In genomic region chr10:15780353-15781135, GRCh38 we compare ENCODE assay signal across 17 cellular contexts.
DNase-seq lines count a peak whose midpoint lies in the region; ATAC-seq and TF ChIP-seq lines count a peak whose summit lies in the region.
"Had no signal": no experiment of that assay in that cellular context is flagged by ENCODE, and none has a peak within 500 bp of the region (broad histone marks: within the 10 kb centered on the region; RNA-seq: fewer than 3 reads in every experiment).

No MANE protein-coding gene starts in this region.

- no peaks in the 10 kb centered on the region for H3K9me3 ChIP-seq in lower lobe of right lung

- no peaks in the 10 kb centered on the region for H3K27me3 ChIP-seq in lower lobe of right lung (ENCODE audit: low read depth)

- ATAC-seq in GM18870 (IDR thresholded peaks at IDR 0.05; ENCODE audit: unreplicated experiment), result no peak
- ATAC-seq in lower lobe of right lung, result no peak
- ATAC-seq in GM18861 (IDR thresholded peaks at IDR 0.05; ENCODE audit: unreplicated experiment), result no peak
- ATAC-seq: activated naive CD4-positive, alpha-beta T cell treated with anti-CD3 and anti-CD28 coated beads, Interleukin-2, amount 50 U/mL, for 72 hours; left colon; stimulated activated naive CD8-positive, alpha-beta T cell treated with anti-CD3 and anti-CD28 coated beads, Interleukin-15, amount 100 ng/mL, for 72 hours had no signal

- TF ChIP-seq CTCF in fibroblast of the aortic adventitia (IDR thresholded peaks at IDR 0.05; ENCODE audit: insufficient read depth, low read length), result no peak
- no peak for TF ChIP-seq CTCF in retinal pigment epithelial cell (conservative IDR thresholded peaks at IDR 0.05; ENCODE audit: low read depth, low read length)
- TF ChIP-seq CTCF in lower lobe of right lung (IDR thresholded peaks at IDR 0.05), result no peak

- H3K4me1 ChIP-seq in lower lobe of right lung, result no peaks in the 10 kb centered on the region
- H3K4me1 ChIP-seq: parathyroid adenoma had no signal

- intact Hi-C loops in lower lobe of right lung (cut with DNase I), result no loop called here

- DNase-seq in G401 (ENCODE audit: low spot score) (peak; percentile 37), astrocyte of the hippocampus (ENCODE audit: low read depth, low spot score) (peak; percentile 29), fibroblast of the aortic adventitia (ENCODE audit: low read depth) (peak; percentile 22), retinal pigment epithelial cell (ENCODE audit: low read depth) (peak; percentile 43), SW 1271 (lab: John Stamatoyannopoulos, UW) (no peak), lower lobe of right lung (no peak)
- DNase-seq: activated CD4-positive, alpha-beta T cell treated with anti-CD3 and anti-CD28 coated beads, Interleukin-2, amount 50 U/mL, for 1 hour; activated T-cell treated with anti-CD3 and anti-CD28 coated beads, Interleukin-2, amount 50 U/mL, for 1 hour; Calu3; hippocampal formation; left colon; NCI-H2227 treated with DMSO at 0.1 percent for 48 hours; stimulated activated naive CD8-positive, alpha-beta T cell treated with anti-CD3 and anti-CD28 coated beads, Interleukin-15, amount 100 ng/mL, for 72 hours had no signal

- H3K27ac ChIP-seq in lower lobe of right lung, result no peak overlapping the region
- H3K27ac ChIP-seq: parathyroid adenoma had no signal

- H3K4me3 ChIP-seq in fibroblast of the aortic adventitia (ENCODE audit: low read depth, low read length) (no peak overlapping the region), retinal pigment epithelial cell (ENCODE audit: low read length) (no peak overlapping the region), lower lobe of right lung (no peak overlapping the region)

- in situ Hi-C loops in G401 (cut with HindIII; ENCODE audit: low sequenced_read_pairs), result no loop called here

- peaks cover 54% of the 10 kb centered on the region for H3K36me3 ChIP-seq in lower lobe of right lung

Comparison
In these comparisons a context has a peak if more than half of its experiments do, and no peak if none do; other contexts are left out.
1. DNase-seq: peak in G401 (single experiment), astrocyte of the hippocampus (single experiment), fibroblast of the aortic adventitia (single experiment) and retinal pigment epithelial cell (single experiment); none in SW 1271 (0 of 2) and lower lobe of right lung (single experiment).